1 cellular context compared by ENCODE assay signal in the genomic region with DNA sequence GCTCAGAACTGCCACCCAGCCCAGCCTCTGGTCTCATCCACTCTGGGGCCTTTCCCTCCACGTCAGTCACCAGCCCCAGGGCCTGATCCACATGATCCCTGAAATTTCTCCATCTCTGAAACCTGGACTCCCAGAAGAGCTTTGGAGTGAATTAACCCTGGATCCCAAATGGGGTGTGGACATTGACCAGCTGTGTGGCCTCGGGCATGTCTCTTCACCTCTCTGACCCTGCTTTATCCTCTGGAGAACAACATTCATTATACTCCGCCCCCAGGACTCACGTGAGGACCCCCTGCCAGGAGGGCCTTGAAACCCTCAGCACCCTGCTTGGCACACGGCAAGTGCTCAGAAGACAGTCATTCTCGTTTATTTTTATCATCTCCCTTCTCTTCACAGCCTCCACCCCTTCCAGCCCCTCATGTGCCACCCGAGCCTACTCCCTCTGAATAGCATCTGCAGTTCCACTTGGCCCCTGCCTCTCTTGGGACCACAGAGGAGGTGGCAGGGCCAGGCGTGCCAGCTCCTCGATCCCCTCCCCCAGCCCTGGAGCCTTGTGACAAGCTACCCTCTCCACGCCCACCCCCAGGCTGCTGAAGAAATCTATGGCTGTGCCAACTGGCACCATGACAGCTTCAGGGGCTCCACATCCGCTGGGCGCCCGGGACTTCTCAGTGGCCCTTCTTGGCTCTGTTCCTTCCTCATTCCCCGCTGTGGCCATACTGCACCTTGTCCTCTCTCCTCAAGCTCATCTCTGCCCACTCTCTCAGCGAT.
TF ChIP-seq lines count a peak whose summit lies in the region.

No MANE protein-coding gene starts in this region.

TF ChIP-seq in H1, 55 proteins besides CTCF, POLR2A, EP300 and RAD21:
- TF ChIP-seq CHD1 (IDR thresholded peaks at IDR 0.05; ENCODE audit: low read depth, low read length) (no peak), RFX5 (IDR thresholded peaks at IDR 0.05; ENCODE audit: borderline replicate concordance, low read depth, low read length) (no peak), NANOG (IDR thresholded peaks at IDR 0.05; ENCODE audit: insufficient read depth, low read depth, low read length, poor library complexity, severe bottlenecking) (no peak), TEAD4 (IDR thresholded peaks at IDR 0.05; ENCODE audit: low read depth, low read length) (no peak), GTF2F1 (IDR thresholded peaks at IDR 0.05; ENCODE audit: borderline replicate concordance, low read depth, low read length) (no peak), HDAC2 (IDR thresholded peaks at IDR 0.05; ENCODE audit: borderline replicate concordance in 1 of 2, low read depth in 2 of 2, low read length in 2 of 2) (no peak), BRCA1 (IDR thresholded peaks at IDR 0.05; ENCODE audit: low read depth, low read length) (no peak), CEBPB (IDR thresholded peaks at IDR 0.05; ENCODE audit: low read depth, low read length) (no peak), SRF (IDR thresholded peaks at IDR 0.05; ENCODE audit: low read depth, low read length) (no peak), KDM5A (IDR thresholded peaks at IDR 0.05; ENCODE audit: low read length) (no peak), BCL11A (IDR thresholded peaks at IDR 0.05; ENCODE audit: low read depth in 2 of 2, low read length in 2 of 2) (no peak), SP1 (IDR thresholded peaks at IDR 0.05; ENCODE audit: low read depth, low read length) (no peak)
- TF ChIP-seq, protein P1, sequence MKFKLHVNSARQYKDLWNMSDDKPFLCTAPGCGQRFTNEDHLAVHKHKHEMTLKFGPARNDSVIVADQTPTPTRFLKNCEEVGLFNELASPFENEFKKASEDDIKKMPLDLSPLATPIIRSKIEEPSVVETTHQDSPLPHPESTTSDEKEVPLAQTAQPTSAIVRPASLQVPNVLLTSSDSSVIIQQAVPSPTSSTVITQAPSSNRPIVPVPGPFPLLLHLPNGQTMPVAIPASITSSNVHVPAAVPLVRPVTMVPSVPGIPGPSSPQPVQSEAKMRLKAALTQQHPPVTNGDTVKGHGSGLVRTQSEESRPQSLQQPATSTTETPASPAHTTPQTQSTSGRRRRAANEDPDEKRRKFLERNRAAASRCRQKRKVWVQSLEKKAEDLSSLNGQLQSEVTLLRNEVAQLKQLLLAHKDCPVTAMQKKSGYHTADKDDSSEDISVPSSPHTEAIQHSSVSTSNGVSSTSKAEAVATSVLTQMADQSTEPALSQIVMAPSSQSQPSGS (IDR thresholded peaks at IDR 0.05; ENCODE audit: low read length), result no peak
- TF ChIP-seq, protein P2, sequence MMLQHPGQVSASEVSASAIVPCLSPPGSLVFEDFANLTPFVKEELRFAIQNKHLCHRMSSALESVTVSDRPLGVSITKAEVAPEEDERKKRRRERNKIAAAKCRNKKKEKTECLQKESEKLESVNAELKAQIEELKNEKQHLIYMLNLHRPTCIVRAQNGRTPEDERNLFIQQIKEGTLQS (IDR thresholded peaks at IDR 0.05; ENCODE audit: insufficient read depth, low read depth, low read length), result no peak
- TF ChIP-seq, protein P3, sequence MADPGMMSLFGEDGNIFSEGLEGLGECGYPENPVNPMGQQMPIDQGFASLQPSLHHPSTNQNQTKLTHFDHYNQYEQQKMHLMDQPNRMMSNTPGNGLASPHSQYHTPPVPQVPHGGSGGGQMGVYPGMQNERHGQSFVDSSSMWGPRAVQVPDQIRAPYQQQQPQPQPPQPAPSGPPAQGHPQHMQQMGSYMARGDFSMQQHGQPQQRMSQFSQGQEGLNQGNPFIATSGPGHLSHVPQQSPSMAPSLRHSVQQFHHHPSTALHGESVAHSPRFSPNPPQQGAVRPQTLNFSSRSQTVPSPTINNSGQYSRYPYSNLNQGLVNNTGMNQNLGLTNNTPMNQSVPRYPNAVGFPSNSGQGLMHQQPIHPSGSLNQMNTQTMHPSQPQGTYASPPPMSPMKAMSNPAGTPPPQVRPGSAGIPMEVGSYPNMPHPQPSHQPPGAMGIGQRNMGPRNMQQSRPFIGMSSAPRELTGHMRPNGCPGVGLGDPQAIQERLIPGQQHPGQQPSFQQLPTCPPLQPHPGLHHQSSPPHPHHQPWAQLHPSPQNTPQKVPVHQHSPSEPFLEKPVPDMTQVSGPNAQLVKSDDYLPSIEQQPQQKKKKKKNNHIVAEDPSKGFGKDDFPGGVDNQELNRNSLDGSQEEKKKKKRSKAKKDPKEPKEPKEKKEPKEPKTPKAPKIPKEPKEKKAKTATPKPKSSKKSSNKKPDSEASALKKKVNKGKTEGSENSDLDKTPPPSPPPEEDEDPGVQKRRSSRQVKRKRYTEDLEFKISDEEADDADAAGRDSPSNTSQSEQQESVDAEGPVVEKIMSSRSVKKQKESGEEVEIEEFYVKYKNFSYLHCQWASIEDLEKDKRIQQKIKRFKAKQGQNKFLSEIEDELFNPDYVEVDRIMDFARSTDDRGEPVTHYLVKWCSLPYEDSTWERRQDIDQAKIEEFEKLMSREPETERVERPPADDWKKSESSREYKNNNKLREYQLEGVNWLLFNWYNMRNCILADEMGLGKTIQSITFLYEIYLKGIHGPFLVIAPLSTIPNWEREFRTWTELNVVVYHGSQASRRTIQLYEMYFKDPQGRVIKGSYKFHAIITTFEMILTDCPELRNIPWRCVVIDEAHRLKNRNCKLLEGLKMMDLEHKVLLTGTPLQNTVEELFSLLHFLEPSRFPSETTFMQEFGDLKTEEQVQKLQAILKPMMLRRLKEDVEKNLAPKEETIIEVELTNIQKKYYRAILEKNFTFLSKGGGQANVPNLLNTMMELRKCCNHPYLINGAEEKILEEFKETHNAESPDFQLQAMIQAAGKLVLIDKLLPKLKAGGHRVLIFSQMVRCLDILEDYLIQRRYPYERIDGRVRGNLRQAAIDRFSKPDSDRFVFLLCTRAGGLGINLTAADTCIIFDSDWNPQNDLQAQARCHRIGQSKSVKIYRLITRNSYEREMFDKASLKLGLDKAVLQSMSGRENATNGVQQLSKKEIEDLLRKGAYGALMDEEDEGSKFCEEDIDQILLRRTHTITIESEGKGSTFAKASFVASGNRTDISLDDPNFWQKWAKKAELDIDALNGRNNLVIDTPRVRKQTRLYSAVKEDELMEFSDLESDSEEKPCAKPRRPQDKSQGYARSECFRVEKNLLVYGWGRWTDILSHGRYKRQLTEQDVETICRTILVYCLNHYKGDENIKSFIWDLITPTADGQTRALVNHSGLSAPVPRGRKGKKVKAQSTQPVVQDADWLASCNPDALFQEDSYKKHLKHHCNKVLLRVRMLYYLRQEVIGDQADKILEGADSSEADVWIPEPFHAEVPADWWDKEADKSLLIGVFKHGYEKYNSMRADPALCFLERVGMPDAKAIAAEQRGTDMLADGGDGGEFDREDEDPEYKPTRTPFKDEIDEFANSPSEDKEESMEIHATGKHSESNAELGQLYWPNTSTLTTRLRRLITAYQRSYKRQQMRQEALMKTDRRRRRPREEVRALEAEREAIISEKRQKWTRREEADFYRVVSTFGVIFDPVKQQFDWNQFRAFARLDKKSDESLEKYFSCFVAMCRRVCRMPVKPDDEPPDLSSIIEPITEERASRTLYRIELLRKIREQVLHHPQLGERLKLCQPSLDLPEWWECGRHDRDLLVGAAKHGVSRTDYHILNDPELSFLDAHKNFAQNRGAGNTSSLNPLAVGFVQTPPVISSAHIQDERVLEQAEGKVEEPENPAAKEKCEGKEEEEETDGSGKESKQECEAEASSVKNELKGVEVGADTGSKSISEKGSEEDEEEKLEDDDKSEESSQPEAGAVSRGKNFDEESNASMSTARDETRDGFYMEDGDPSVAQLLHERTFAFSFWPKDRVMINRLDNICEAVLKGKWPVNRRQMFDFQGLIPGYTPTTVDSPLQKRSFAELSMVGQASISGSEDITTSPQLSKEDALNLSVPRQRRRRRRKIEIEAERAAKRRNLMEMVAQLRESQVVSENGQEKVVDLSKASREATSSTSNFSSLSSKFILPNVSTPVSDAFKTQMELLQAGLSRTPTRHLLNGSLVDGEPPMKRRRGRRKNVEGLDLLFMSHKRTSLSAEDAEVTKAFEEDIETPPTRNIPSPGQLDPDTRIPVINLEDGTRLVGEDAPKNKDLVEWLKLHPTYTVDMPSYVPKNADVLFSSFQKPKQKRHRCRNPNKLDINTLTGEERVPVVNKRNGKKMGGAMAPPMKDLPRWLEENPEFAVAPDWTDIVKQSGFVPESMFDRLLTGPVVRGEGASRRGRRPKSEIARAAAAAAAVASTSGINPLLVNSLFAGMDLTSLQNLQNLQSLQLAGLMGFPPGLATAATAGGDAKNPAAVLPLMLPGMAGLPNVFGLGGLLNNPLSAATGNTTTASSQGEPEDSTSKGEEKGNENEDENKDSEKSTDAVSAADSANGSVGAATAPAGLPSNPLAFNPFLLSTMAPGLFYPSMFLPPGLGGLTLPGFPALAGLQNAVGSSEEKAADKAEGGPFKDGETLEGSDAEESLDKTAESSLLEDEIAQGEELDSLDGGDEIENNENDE (IDR thresholded peaks at IDR 0.05; ENCODE audit: insufficient replicate concordance, low read length), result no peak
